In genomic region chr2:10481055-10481665, GRCh38 we compare ENCODE assay signal across 24 cellular contexts. TPM values are rescaled to one million over a fixed set of nuclear protein-coding genes. Genes with fewer than 3 reads are reported as not detected.
DNase-seq lines count a peak whose midpoint lies in the region; ATAC-seq, FAIRE-seq and TF ChIP-seq lines count a peak whose summit lies in the region.
"Had no signal": no experiment of that assay in that cellular context is flagged by ENCODE, and none has a peak within 500 bp of the region (broad histone marks: within the 10 kb centered on the region; RNA-seq: fewer than 3 reads in every experiment).

No MANE protein-coding gene starts in this region.

- TF ChIP-seq POLR2A in right lobe of liver (IDR thresholded peaks at IDR 0.05) (no peak), sigmoid colon (IDR thresholded peaks at IDR 0.05) (no peak)

- 22% methylated on average over 1 of the region's 3 CpGs for WGBS in right lobe of liver (ENCODE audit: insufficient coverage, low coverage, low lambda C conversion rate, missing lambda C conversion rate)
- 87 to 92% methylated on average over 3 of the region's 3 CpGs for WGBS in sigmoid colon, 2 donors

- no peak for TF ChIP-seq EP300 in sigmoid colon (IDR thresholded peaks at IDR 0.05)

- ATAC-seq in activated naive CD8-positive, alpha-beta T cell treated with anti-CD3 and anti-CD28 coated beads, Interleukin-2, amount 10 ng/mL, durations not matched to agents 7 days and 5 days (ENCODE audit: low read depth), result no peak
- ATAC-seq in right lobe of liver (peak in 3 of 4 donors; percentile 29 to 45 (median 37)), GM21717 (IDR thresholded peaks at IDR 0.05; ENCODE audit: unreplicated experiment) (no peak), HG03280 (IDR thresholded peaks at IDR 0.05; ENCODE audit: unreplicated experiment) (no peak)
- ATAC-seq: GM12878 had no signal

- H3K9me3 Mint-ChIP-seq in activated naive CD8-positive, alpha-beta T cell treated with anti-CD3 and anti-CD28 coated beads, Interleukin-2, amount 10 ng/mL, durations not matched to agents 7 days and 5 days, result no peaks in the 10 kb centered on the region
- H3K9me3 Mint-ChIP-seq: CD4-positive, alpha-beta T cell; IgD-negative memory B cell had no signal

- H3K27ac ChIP-seq in right lobe of liver, result no peak overlapping the region
- no peak overlapping the region for H3K27ac ChIP-seq in sigmoid colon
- H3K27ac ChIP-seq: BLaER1, GM23248, SJSA1 had no signal

- H3K4me3 ChIP-seq in right lobe of liver, result no peak overlapping the region
- H3K4me3 ChIP-seq in sigmoid colon, result no peak overlapping the region
- H3K4me3 ChIP-seq: BLaER1, GM12878, GM23248, SJSA1 had no signal

- H3K36me3 Mint-ChIP-seq in activated naive CD8-positive, alpha-beta T cell treated with anti-CD3 and anti-CD28 coated beads, Interleukin-2, amount 10 ng/mL, durations not matched to agents 7 days and 5 days, result no peaks in the 10 kb centered on the region

- H3K4me1 Mint-ChIP-seq in activated naive CD8-positive, alpha-beta T cell treated with anti-CD3 and anti-CD28 coated beads, Interleukin-2, amount 10 ng/mL, durations not matched to agents 7 days and 5 days, result peaks cover 9% of the 10 kb centered on the region

- no peak overlapping the region for H3K27ac Mint-ChIP-seq in activated naive CD8-positive, alpha-beta T cell treated with anti-CD3 and anti-CD28 coated beads, Interleukin-2, amount 10 ng/mL, durations not matched to agents 7 days and 5 days
- H3K27ac Mint-ChIP-seq: CD4-positive, alpha-beta T cell; IgD-negative memory B cell had no signal

- TF ChIP-seq CTCF in right lobe of liver (IDR thresholded peaks at IDR 0.05), result no peak
- TF ChIP-seq CTCF in sigmoid colon (IDR thresholded peaks at IDR 0.05), result no peak

- no peak overlapping the region for H3K4me3 Mint-ChIP-seq in activated naive CD8-positive, alpha-beta T cell treated with anti-CD3 and anti-CD28 coated beads, Interleukin-2, amount 10 ng/mL, durations not matched to agents 7 days and 5 days
- H3K4me3 Mint-ChIP-seq: CD4-positive, alpha-beta T cell had no signal

- H3K36me3 ChIP-seq in right lobe of liver (no peaks in the 10 kb centered on the region), sigmoid colon (no peaks in the 10 kb centered on the region)
- H3K36me3 ChIP-seq: BLaER1, SJSA1 had no signal

- H3K4me1 ChIP-seq in right lobe of liver, result no peaks in the 10 kb centered on the region
- H3K4me1 ChIP-seq in sigmoid colon, result no peaks in the 10 kb centered on the region
- H3K4me1 ChIP-seq: SJSA1 had no signal

- FAIRE-seq in GM18507 (lab: Jason Lieb, UNC), result peak; percentile 31
- FAIRE-seq: GM12878, HTR-8/SVneo, RCC 7860 had no signal

- POLR2A ChIA-PET in activated naive CD8-positive, alpha-beta T cell treated with anti-CD3 and anti-CD28 coated beads, Interleukin-2, amount 10 ng/mL, durations not matched to agents 7 days and 5 days (lab: Charles Lee), result no interaction called here

- H3K9me3 ChIP-seq in right lobe of liver, result no peaks in the 10 kb centered on the region
- no peaks in the 10 kb centered on the region for H3K9me3 ChIP-seq in sigmoid colon
- H3K9me3 ChIP-seq: BLaER1, SJSA1 had no signal

- H3K27me3 ChIP-seq in right lobe of liver (no peaks in the 10 kb centered on the region), sigmoid colon (no peaks in the 10 kb centered on the region)
- H3K27me3 ChIP-seq: BLaER1 had no signal

- DNase-seq in GM18507 (ENCODE audit: extremely low spot score, insufficient read length, low read depth) (no peak), right lobe of liver (no peak), sigmoid colon (peak; percentile 21), AG08396 (ENCODE audit: low spot score) (no peak)
- peak; percentile 3 for DNase-seq in activated naive CD8-positive, alpha-beta T cell treated with anti-CD3 and anti-CD28 coated beads, Interleukin-2, amount 10 ng/mL, durations not matched to agents 7 days and 5 days
- DNase-seq: CD4-positive, alpha-beta T cell; COR-L47; DMS 273 treated with DMSO at 0.1 percent for 48 hours; DND-41; GM23248; HCEC 1CT; Karpas-422; NCI-H1694 treated with DMSO at 0.1 percent for 48 hours; NCI-H446 treated with DMSO at 0.1 percent for 48 hours; NCI-H526 treated with DMSO at 0.1 percent for 48 hours; OCI-M1 had no signal

- peaks cover 37% of the 10 kb centered on the region for H3K27me3 Mint-ChIP-seq in activated naive CD8-positive, alpha-beta T cell treated with anti-CD3 and anti-CD28 coated beads, Interleukin-2, amount 10 ng/mL, durations not matched to agents 7 days and 5 days
- H3K27me3 Mint-ChIP-seq: CD4-positive, alpha-beta T cell; IgD-negative memory B cell had no signal

- intact Hi-C loops in right lobe of liver (cut with DNase I) (no loop called here), sigmoid colon (cut with DNase I) (no loop called here)

RNA-seq across cellular contexts. Expression of gene ODC1, which starts 33.0 kb away (rescaled TPM):
- total RNA-seq in activated naive CD8-positive, alpha-beta T cell treated with anti-CD3 and anti-CD28 coated beads, Interleukin-2, amount 10 ng/mL, durations not matched to agents 7 days and 5 days, result 10 to 100 TPM; 42.0 to 43.8 TPM
- 100 to 1,000 TPM in 2 of 6 experiments, 10 to 100 TPM in 4; 14.4 to 197 (median 28.6) TPM for total RNA-seq in right lobe of liver
- 10 to 100 TPM; 44.6 to 84.4 (median 53.7) TPM for total RNA-seq in sigmoid colon
- 10 to 100 TPM; 34.8 to 88.2 (median 54.3) TPM for polyA plus RNA-seq in sigmoid colon

Comparison
In these comparisons a context has a peak if more than half of its experiments do, and no peak if none do; other contexts are left out.
1. DNase-seq: peak in activated naive CD8-positive, alpha-beta T cell treated with anti-CD3 and anti-CD28 coated beads, Interleukin-2, amount 10 ng/mL, durations not matched to agents 7 days and 5 days (single experiment) and sigmoid colon (single experiment); none in GM18507 (single experiment), right lobe of liver (0 of 3) and AG08396 (single experiment).
2. ATAC-seq: peak in right lobe of liver (3 of 4); none in activated naive CD8-positive, alpha-beta T cell treated with anti-CD3 and anti-CD28 coated beads, Interleukin-2, amount 10 ng/mL, durations not matched to agents 7 days and 5 days (single experiment), GM21717 (single experiment) and HG03280 (single experiment).